In the genomic region with DNA sequence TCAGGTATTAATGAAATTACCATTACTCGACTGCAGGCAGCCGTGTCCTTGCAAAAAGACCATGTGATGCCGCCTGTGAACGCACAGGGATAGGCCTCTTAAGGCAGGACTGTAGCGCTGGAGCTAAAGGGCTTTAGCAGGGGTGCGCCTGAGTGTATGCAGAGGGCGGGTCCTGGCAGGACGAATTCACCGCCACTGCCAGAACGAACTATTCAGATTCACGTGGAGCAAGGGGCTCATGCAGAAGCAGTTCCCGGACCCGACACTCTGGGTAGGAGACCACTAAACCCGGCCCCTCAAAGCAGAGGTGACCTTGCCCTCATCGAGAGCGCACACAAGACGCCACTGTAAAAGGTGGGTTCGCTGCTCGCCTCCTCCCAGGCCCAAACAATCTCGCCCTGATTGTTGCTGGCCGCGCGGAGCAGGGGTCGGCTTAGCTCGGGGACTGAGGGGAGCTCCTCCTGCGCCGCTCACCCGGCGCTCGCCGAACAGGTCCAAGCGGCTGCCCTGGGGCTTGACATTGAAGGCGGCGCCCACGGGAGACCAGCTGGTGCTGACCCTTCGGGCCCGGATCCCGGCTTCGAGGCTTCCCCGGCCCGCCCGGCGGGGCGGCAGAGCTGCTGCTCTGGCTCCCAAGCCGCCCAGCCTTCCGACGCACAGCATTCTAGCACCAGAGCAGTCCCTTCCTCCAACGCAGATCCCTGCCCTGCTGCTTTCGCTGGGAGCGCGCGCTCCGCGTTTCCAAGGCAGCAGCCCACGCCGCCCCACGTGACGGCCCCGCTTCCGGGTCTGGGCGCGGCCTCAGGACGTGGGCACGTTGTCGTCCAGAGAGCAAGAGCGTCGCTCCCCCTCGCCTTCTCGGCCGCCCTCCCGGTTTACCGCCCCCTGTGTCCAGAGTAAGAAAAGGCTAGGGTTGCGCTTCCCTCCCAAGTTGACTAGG, we compare ENCODE assay signal across 1 cellular context.
TF ChIP-seq lines count a peak whose summit lies in the region.

A gene (minus strand): TSS at position 743 of the 940 bp plus-strand sequence. CDS start 80 bp downstream, at position 663.

TF ChIP-seq in HepG2, 621 proteins besides CTCF, POLR2A, EP300 and RAD21 (continued from another document and continues in another):
- TF ChIP-seq, protein P1, sequence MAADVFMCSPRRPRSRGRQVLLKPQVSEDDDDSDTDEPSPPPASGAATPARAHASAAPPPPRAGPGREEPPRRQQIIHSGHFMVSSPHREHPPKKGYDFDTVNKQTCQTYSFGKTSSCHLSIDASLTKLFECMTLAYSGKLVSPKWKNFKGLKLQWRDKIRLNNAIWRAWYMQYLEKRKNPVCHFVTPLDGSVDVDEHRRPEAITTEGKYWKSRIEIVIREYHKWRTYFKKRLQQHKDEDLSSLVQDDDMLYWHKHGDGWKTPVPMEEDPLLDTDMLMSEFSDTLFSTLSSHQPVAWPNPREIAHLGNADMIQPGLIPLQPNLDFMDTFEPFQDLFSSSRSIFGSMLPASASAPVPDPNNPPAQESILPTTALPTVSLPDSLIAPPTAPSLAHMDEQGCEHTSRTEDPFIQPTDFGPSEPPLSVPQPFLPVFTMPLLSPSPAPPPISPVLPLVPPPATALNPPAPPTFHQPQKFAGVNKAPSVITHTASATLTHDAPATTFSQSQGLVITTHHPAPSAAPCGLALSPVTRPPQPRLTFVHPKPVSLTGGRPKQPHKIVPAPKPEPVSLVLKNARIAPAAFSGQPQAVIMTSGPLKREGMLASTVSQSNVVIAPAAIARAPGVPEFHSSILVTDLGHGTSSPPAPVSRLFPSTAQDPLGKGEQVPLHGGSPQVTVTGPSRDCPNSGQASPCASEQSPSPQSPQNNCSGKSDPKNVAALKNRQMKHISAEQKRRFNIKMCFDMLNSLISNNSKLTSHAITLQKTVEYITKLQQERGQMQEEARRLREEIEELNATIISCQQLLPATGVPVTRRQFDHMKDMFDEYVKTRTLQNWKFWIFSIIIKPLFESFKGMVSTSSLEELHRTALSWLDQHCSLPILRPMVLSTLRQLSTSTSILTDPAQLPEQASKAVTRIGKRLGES (CRISPR knock-in tag; IDR thresholded peaks at IDR 0.05; ENCODE audit: borderline replicate concordance), result no peak
- TF ChIP-seq, protein P2, sequence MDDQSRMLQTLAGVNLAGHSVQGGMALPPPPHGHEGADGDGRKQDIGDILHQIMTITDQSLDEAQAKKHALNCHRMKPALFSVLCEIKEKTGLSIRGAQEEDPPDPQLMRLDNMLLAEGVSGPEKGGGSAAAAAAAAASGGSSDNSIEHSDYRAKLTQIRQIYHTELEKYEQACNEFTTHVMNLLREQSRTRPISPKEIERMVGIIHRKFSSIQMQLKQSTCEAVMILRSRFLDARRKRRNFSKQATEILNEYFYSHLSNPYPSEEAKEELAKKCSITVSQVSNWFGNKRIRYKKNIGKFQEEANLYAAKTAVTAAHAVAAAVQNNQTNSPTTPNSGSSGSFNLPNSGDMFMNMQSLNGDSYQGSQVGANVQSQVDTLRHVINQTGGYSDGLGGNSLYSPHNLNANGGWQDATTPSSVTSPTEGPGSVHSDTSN (CRISPR knock-in tag; IDR thresholded peaks at IDR 0.05; ENCODE audit: borderline replicate concordance), result no peak
- TF ChIP-seq MIER3 (CRISPR knock-in tag; IDR thresholded peaks at IDR 0.05; ENCODE audit: borderline replicate concordance) (peak; percentile 85; the same call in 1 of the 2 replicates), RBFOX2 (IDR thresholded peaks at IDR 0.05; ENCODE audit: low read depth, low read length) (peak; percentile 80), ONECUT2 (CRISPR knock-in tag; IDR thresholded peaks at IDR 0.05) (no peak), ZNF460 (CRISPR knock-in tag; IDR thresholded peaks at IDR 0.05; ENCODE audit: borderline replicate concordance) (no peak; the same call in 1 of the 2 replicates), ZNF34 (CRISPR knock-in tag; IDR thresholded peaks at IDR 0.05; ENCODE audit: borderline replicate concordance) (no peak), NAIF1 (CRISPR knock-in tag; IDR thresholded peaks at IDR 0.05; ENCODE audit: borderline replicate concordance) (no peak), NFE2L1 (CRISPR knock-in tag; IDR thresholded peaks at IDR 0.05; ENCODE audit: borderline replicate concordance) (no peak), ELF3 (CRISPR knock-in tag; IDR thresholded peaks at IDR 0.05) (peak; percentile 75), ELF1 (CRISPR knock-in tag; IDR thresholded peaks at IDR 0.05) (peak; percentile 100), MAFF (IDR thresholded peaks at IDR 0.05; ENCODE audit: low read depth, low read length) (no peak), ZNF75D (CRISPR knock-in tag; IDR thresholded peaks at IDR 0.05; ENCODE audit: borderline replicate concordance) (no peak), SNAPC2 (CRISPR knock-in tag; IDR thresholded peaks at IDR 0.05) (no peak), HNF4A (CRISPR knock-in tag; IDR thresholded peaks at IDR 0.05) (no peak), ZNF484 (CRISPR knock-in tag; IDR thresholded peaks at IDR 0.05; ENCODE audit: borderline replicate concordance, low read depth) (no peak), ZMYM2 (CRISPR knock-in tag; IDR thresholded peaks at IDR 0.05) (no peak), DNMT3B (CRISPR knock-in tag; conservative IDR thresholded peaks at IDR 0.05) (no peak), ZNF619 (CRISPR knock-in tag; IDR thresholded peaks at IDR 0.05) (0 out of 2 replicates have a peak, but pooled peaks have one; percentile 34), ZNF317 (CRISPR knock-in tag; IDR thresholded peaks at IDR 0.05) (no peak; the same call in 1 of the 2 replicates), ZNF350 (CRISPR knock-in tag; IDR thresholded peaks at IDR 0.05; ENCODE audit: borderline replicate concordance, low read depth) (peak; percentile 72; the same call in 1 of the 2 replicates), ZNF337 (CRISPR knock-in tag; IDR thresholded peaks at IDR 0.05; ENCODE audit: borderline replicate concordance, low read depth) (no peak), GABPB1 (CRISPR knock-in tag; IDR thresholded peaks at IDR 0.05) (peak; percentile 96), ZSCAN22 (CRISPR knock-in tag; IDR thresholded peaks at IDR 0.05) (no peak), CHD4 (IDR thresholded peaks at IDR 0.05; ENCODE audit: borderline replicate concordance, low read length) (no peak), ZNF737 (CRISPR knock-in tag; IDR thresholded peaks at IDR 0.05; ENCODE audit: borderline replicate concordance) (no peak), PITX1 (CRISPR knock-in tag; IDR thresholded peaks at IDR 0.05) (peak; percentile 65; the same call in 1 of the 2 replicates), SP5 (CRISPR knock-in tag; IDR thresholded peaks at IDR 0.05; ENCODE audit: borderline replicate concordance, low read depth) (peak; percentile 67; the same call in 1 of the 2 replicates), FIP1L1 (IDR thresholded peaks at IDR 0.05; ENCODE audit: borderline replicate concordance, insufficient read depth, low read depth, low read length) (no peak), SRY (CRISPR knock-in tag; IDR thresholded peaks at IDR 0.05) (0 out of 2 replicates have a peak, but pooled peaks have one; percentile 46), BHLHE40 (IDR thresholded peaks at IDR 0.05; ENCODE audit: low read length) (peak; percentile 88), ZNF333 (CRISPR knock-in tag; IDR thresholded peaks at IDR 0.05; ENCODE audit: borderline replicate concordance) (no peak), SOX13 (IDR thresholded peaks at IDR 0.05) (no peak), SOX13 (CRISPR knock-in tag; conservative IDR thresholded peaks at IDR 0.05 in 1 of 2, IDR thresholded peaks at IDR 0.05 in 1 of 2) (peak in 1 of 2 experiments; percentile 54; a peak in 2 of 4 replicates)
- TF ChIP-seq, protein P3, sequence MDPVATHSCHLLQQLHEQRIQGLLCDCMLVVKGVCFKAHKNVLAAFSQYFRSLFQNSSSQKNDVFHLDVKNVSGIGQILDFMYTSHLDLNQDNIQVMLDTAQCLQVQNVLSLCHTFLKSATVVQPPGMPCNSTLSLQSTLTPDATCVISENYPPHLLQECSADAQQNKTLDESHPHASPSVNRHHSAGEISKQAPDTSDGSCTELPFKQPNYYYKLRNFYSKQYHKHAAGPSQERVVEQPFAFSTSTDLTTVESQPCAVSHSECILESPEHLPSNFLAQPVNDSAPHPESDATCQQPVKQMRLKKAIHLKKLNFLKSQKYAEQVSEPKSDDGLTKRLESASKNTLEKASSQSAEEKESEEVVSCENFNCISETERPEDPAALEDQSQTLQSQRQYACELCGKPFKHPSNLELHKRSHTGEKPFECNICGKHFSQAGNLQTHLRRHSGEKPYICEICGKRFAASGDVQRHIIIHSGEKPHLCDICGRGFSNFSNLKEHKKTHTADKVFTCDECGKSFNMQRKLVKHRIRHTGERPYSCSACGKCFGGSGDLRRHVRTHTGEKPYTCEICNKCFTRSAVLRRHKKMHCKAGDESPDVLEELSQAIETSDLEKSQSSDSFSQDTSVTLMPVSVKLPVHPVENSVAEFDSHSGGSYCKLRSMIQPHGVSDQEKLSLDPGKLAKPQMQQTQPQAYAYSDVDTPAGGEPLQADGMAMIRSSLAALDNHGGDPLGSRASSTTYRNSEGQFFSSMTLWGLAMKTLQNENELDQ (CRISPR knock-in tag; IDR thresholded peaks at IDR 0.05; ENCODE audit: borderline replicate concordance), result no peak
- TF ChIP-seq, protein P4, sequence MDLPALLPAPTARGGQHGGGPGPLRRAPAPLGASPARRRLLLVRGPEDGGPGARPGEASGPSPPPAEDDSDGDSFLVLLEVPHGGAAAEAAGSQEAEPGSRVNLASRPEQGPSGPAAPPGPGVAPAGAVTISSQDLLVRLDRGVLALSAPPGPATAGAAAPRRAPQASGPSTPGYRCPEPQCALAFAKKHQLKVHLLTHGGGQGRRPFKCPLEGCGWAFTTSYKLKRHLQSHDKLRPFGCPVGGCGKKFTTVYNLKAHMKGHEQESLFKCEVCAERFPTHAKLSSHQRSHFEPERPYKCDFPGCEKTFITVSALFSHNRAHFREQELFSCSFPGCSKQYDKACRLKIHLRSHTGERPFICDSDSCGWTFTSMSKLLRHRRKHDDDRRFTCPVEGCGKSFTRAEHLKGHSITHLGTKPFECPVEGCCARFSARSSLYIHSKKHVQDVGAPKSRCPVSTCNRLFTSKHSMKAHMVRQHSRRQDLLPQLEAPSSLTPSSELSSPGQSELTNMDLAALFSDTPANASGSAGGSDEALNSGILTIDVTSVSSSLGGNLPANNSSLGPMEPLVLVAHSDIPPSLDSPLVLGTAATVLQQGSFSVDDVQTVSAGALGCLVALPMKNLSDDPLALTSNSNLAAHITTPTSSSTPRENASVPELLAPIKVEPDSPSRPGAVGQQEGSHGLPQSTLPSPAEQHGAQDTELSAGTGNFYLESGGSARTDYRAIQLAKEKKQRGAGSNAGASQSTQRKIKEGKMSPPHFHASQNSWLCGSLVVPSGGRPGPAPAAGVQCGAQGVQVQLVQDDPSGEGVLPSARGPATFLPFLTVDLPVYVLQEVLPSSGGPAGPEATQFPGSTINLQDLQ (CRISPR knock-in tag; IDR thresholded peaks at IDR 0.05), result no peak
- TF ChIP-seq, protein P5, sequence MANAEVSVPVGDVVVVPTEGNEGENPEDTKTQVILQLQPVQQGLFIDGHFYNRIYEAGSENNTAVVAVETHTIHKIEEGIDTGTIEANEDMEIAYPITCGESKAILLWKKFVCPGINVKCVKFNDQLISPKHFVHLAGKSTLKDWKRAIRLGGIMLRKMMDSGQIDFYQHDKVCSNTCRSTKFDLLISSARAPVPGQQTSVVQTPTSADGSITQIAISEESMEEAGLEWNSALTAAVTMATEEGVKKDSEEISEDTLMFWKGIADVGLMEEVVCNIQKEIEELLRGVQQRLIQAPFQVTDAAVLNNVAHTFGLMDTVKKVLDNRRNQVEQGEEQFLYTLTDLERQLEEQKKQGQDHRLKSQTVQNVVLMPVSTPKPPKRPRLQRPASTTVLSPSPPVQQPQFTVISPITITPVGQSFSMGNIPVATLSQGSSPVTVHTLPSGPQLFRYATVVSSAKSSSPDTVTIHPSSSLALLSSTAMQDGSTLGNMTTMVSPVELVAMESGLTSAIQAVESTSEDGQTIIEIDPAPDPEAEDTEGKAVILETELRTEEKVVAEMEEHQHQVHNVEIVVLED (CRISPR knock-in tag; IDR thresholded peaks at IDR 0.05; ENCODE audit: borderline replicate concordance), result peak; percentile 99
- TF ChIP-seq, protein P6, sequence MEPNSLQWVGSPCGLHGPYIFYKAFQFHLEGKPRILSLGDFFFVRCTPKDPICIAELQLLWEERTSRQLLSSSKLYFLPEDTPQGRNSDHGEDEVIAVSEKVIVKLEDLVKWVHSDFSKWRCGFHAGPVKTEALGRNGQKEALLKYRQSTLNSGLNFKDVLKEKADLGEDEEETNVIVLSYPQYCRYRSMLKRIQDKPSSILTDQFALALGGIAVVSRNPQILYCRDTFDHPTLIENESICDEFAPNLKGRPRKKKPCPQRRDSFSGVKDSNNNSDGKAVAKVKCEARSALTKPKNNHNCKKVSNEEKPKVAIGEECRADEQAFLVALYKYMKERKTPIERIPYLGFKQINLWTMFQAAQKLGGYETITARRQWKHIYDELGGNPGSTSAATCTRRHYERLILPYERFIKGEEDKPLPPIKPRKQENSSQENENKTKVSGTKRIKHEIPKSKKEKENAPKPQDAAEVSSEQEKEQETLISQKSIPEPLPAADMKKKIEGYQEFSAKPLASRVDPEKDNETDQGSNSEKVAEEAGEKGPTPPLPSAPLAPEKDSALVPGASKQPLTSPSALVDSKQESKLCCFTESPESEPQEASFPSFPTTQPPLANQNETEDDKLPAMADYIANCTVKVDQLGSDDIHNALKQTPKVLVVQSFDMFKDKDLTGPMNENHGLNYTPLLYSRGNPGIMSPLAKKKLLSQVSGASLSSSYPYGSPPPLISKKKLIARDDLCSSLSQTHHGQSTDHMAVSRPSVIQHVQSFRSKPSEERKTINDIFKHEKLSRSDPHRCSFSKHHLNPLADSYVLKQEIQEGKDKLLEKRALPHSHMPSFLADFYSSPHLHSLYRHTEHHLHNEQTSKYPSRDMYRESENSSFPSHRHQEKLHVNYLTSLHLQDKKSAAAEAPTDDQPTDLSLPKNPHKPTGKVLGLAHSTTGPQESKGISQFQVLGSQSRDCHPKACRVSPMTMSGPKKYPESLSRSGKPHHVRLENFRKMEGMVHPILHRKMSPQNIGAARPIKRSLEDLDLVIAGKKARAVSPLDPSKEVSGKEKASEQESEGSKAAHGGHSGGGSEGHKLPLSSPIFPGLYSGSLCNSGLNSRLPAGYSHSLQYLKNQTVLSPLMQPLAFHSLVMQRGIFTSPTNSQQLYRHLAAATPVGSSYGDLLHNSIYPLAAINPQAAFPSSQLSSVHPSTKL (CRISPR knock-in tag; IDR thresholded peaks at IDR 0.05), result peak; percentile 73
- TF ChIP-seq, protein P7, sequence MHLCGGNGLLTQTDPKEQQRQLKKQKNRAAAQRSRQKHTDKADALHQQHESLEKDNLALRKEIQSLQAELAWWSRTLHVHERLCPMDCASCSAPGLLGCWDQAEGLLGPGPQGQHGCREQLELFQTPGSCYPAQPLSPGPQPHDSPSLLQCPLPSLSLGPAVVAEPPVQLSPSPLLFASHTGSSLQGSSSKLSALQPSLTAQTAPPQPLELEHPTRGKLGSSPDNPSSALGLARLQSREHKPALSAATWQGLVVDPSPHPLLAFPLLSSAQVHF (CRISPR knock-in tag; IDR thresholded peaks at IDR 0.05), result no peak
- TF ChIP-seq, protein P8, sequence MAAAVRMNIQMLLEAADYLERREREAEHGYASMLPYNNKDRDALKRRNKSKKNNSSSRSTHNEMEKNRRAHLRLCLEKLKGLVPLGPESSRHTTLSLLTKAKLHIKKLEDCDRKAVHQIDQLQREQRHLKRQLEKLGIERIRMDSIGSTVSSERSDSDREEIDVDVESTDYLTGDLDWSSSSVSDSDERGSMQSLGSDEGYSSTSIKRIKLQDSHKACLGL (CRISPR knock-in tag; IDR thresholded peaks at IDR 0.05), result peak; percentile 88; the same call in 1 of the 2 replicates
- TF ChIP-seq, protein P9, sequence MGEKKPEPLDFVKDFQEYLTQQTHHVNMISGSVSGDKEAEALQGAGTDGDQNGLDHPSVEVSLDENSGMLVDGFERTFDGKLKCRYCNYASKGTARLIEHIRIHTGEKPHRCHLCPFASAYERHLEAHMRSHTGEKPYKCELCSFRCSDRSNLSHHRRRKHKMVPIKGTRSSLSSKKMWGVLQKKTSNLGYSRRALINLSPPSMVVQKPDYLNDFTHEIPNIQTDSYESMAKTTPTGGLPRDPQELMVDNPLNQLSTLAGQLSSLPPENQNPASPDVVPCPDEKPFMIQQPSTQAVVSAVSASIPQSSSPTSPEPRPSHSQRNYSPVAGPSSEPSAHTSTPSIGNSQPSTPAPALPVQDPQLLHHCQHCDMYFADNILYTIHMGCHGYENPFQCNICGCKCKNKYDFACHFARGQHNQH (CRISPR knock-in tag; IDR thresholded peaks at IDR 0.05), result peak; percentile 87; the same call in 1 of the 2 replicates
